8 cellular contexts compared by ENCODE assay signal in genomic region chr3:194632983-194633348, GRCh38.
DNase-seq lines count a peak whose midpoint lies in the region; ATAC-seq and TF ChIP-seq lines count a peak whose summit lies in the region.

No MANE protein-coding gene starts in this region.

- H3K4me1 ChIP-seq in mucosa of rectum (ENCODE audit: control insufficient read depth in 2 of 2, insufficient read depth in 2 of 2, low read length in 2 of 2): peaks cover 7 to 10% of the 10 kb centered on the region in 2 donors

- H3K9me3 ChIP-seq in mucosa of rectum (ENCODE audit: control insufficient read depth in 2 of 2, low read length in 2 of 2): no peaks in the 10 kb centered on the region

- TF ChIP-seq CTCF in coronary artery (IDR thresholded peaks at IDR 0.05): no peak

- H3K4me3 ChIP-seq in coronary artery (peak overlapping the region; percentile 90), mucosa of rectum (ENCODE audit: low read length in 2 of 2) (peak overlapping the region; percentile 78 to 80)

- H3K9ac ChIP-seq in mucosa of rectum (ENCODE audit: low read depth in 1 of 2, low read length in 2 of 2): peak overlapping the region; percentile 56 to 79

- H3K27ac ChIP-seq in coronary artery (peak overlapping the region; percentile 38 to 85), mucosa of rectum (ENCODE audit: low read depth in 2 of 2, low read length in 2 of 2) (peak overlapping the region; percentile 88 to 94)

- H3K27me3 ChIP-seq in mucosa of rectum (ENCODE audit: control insufficient read depth in 2 of 2, insufficient read depth in 2 of 2, low read length in 2 of 2): no peaks in the 10 kb centered on the region

- DNase-seq in activated T-cell treated with anti-CD3 and anti-CD28 coated beads for 24 hours (ENCODE audit: low read depth): peak; percentile 2
- no peak for DNase-seq in activated T-cell treated with anti-CD3 and anti-CD28 coated beads for 4 hours
- DNase-seq in NCI-H526 treated with DMSO at 0.1 percent for 48 hours (lab: John Stamatoyannopoulos, UW): peak; percentile 53
- peak; percentile 70 for DNase-seq in coronary artery (ENCODE audit: low spot score)
- DNase-seq in DMS114 treated with DMSO at 0.1 percent for 48 hours (lab: John Stamatoyannopoulos, UW; ENCODE audit: unreplicated experiment): no peak
- DNase-seq in cortex of kidney (lab: John Stamatoyannopoulos, UW): no peak

- peak; percentile 72 for ATAC-seq in HG02759 (IDR thresholded peaks at IDR 0.05; ENCODE audit: unreplicated experiment)

- H3K36me3 ChIP-seq in mucosa of rectum (ENCODE audit: control insufficient read depth in 2 of 2, insufficient read depth in 2 of 2, low read length in 2 of 2): peaks cover 13% of the 10 kb centered on the region in 2 donors

Comparison
In these comparisons a context has a peak if more than half of its experiments do, and no peak if none do; other contexts are left out.
1. DNase-seq: peak in activated T-cell treated with anti-CD3 and anti-CD28 coated beads for 24 hours (single experiment), NCI-H526 treated with DMSO at 0.1 percent for 48 hours (single experiment) and coronary artery (single experiment); none in activated T-cell treated with anti-CD3 and anti-CD28 coated beads for 4 hours (single experiment), DMS114 treated with DMSO at 0.1 percent for 48 hours (single experiment) and cortex of kidney (single experiment).